ENCODE assay signal across 17 cellular contexts in genomic region chr2:174839672-174840071, GRCh38.
"Had no signal": no experiment of that assay in that cellular context is flagged by ENCODE, and none has a peak within 500 bp of the region (broad histone marks: within the 10 kb centered on the region; RNA-seq: fewer than 3 reads in every experiment).

No MANE protein-coding gene starts in this region.

- H3K27me3 ChIP-seq: hepatocyte, ovary, right atrium auricular region, suprapubic skin, thyroid gland, upper lobe of right lung, vagina had no signal

- H3K27ac ChIP-seq: hepatocyte, ovary, right atrium auricular region, suprapubic skin, thyroid gland, upper lobe of right lung, vagina had no signal

- H3K4me2 ChIP-seq: hepatocyte had no signal

- H3K4me1 ChIP-seq: upper lobe of right lung, vagina had no signal

- H3K9me3 ChIP-seq: mucosa of descending colon, ovary, right atrium auricular region, suprapubic skin, thyroid gland, upper lobe of right lung, vagina had no signal

- H2AFZ ChIP-seq: hepatocyte had no signal

- ATAC-seq: esophagus mucosa; left colon; mucosa of descending colon; natural killer cell; stimulated activated effector memory CD8-positive, alpha-beta T cell treated with anti-CD3 and anti-CD28 coated beads, Interleukin-12 subunit alpha, Interleukin-12 subunit beta, amount 100 ng/mL, for 72 hours; stimulated activated naive CD8-positive, alpha-beta T cell treated with anti-CD3 and anti-CD28 coated beads, Interleukin-15, Interleukin-2, amounts not matched to agents 100 U/mL and 50 U/mL, for 24 hours; upper lobe of right lung had no signal

- H3K36me3 ChIP-seq: ovary, right atrium auricular region, suprapubic skin, thyroid gland, upper lobe of right lung, vagina had no signal

- H3K4me3 ChIP-seq: hepatocyte, mucosa of descending colon, ovary, right atrium auricular region, suprapubic skin, thyroid gland, upper lobe of right lung, vagina had no signal

- DNase-seq: effector memory CD4-positive, alpha-beta T cell; kidney; left colon; mucosa of descending colon; natural killer cell; ovary; stimulated activated CD4-positive, alpha-beta T cell treated with anti-CD3 and anti-CD28 coated beads, Interleukin-4, amount 100 ng/mL, for 1 hour; stimulated activated CD8-positive, alpha-beta memory T cell treated with anti-CD3 and anti-CD28 coated beads, Interleukin-4, amount 100 ng/mL, for 48 hours; stimulated activated naive CD8-positive, alpha-beta T cell treated with anti-CD3 and anti-CD28 coated beads, Interleukin-15, Interleukin-2, amounts not matched to agents 100 U/mL and 50 U/mL, for 24 hours; thyroid gland; upper lobe of right lung had no signal
